In genomic region chrX:11080721-11081120, GRCh38 we compare ENCODE assay signal across 6 cellular contexts.
"Had no signal": no experiment of that assay in that cellular context is flagged by ENCODE, and none has a peak within 500 bp of the region (broad histone marks: within the 10 kb centered on the region; RNA-seq: fewer than 3 reads in every experiment).

No MANE protein-coding gene starts in this region.

- H3K4me3 ChIP-seq: GM23338 had no signal

- H3K27me3 Mint-ChIP-seq: IgD-negative memory B cell had no signal

- ATAC-seq: GM23338, HepG2 had no signal

- H2AFZ ChIP-seq: GM23338 had no signal

- H3K27ac Mint-ChIP-seq: GM23338, H9, IgD-negative memory B cell had no signal

- H3K4me3 Mint-ChIP-seq: GM23338, H9, IgD-negative memory B cell had no signal

- H3K27ac ChIP-seq: HL-60 had no signal

- H3K4me2 ChIP-seq: GM23338 had no signal

- H3K9me3 Mint-ChIP-seq: GM23338 had no signal

- H3K36me3 Mint-ChIP-seq: IgD-negative memory B cell had no signal

- H3K4me1 Mint-ChIP-seq: IgD-negative memory B cell had no signal

- DNase-seq: H9, KBM-7 had no signal
